39 cellular contexts compared by ENCODE assay signal in the genomic region with DNA sequence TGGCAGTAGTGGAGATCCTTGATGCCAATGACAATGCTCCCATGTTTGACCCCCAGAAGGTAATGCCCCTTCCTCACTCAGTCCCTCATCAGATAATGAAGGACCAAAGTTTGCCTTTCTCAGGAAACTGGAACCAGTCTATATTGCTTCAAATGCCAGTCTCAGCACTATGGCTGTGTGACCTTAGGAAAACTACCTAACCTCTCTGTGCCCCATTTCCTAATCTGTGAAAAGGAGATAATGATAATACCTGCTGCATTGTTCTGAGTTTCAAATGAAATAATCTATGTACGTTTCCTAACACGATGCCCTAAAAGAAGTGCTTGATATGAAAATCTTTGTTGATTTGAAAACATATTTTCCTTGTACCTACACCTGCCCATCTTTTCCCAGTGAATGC. TPM values are rescaled to one million over a fixed set of nuclear protein-coding genes. Genes with fewer than 3 reads are reported as not detected.
"Had no signal": no experiment of that assay in that cellular context is flagged by ENCODE, and none has a peak within 500 bp of the region (broad histone marks: within the 10 kb centered on the region; RNA-seq: fewer than 3 reads in every experiment).

No MANE protein-coding gene starts in this region.

- ATAC-seq: activated CD4-positive, alpha-beta T cell treated with anti-CD3 and anti-CD28 coated beads for 36 hours; activated CD4-positive, CD25-positive, alpha-beta regulatory T cell treated with anti-CD3 and anti-CD28 coated beads, Interleukin-2, amount 50 U/mL, for 24 hours; activated CD8-positive, alpha-beta T cell treated with anti-CD3 and anti-CD28 coated beads for 36 hours; activated naive CD4-positive, alpha-beta T cell treated with anti-CD3 and anti-CD28 coated beads, Interleukin-2, amount 50 U/mL, for 72 hours; activated T-cell treated with anti-CD3 and anti-CD28 coated beads, Interleukin-2, amount 50 U/mL, for 4 hours; activated T-cell treated with anti-CD3 and anti-CD28 coated beads, Interleukin-2, amount 50 U/mL, for 72 hours; activated T-helper 17 cell treated with anti-CD3 and anti-CD28 coated beads, Interleukin-2, amount 50 U/mL, for 72 hours; body of pancreas had no signal

- H3K4me1 ChIP-seq: adrenal gland, body of pancreas, breast epithelium had no signal

- DNase-seq: activated CD4-positive, alpha-beta memory T cell treated with anti-CD3 and anti-CD28 coated beads for 36 hours; activated CD4-positive, alpha-beta T cell treated with anti-CD3 and anti-CD28 coated beads for 1 hour; activated CD4-positive, alpha-beta T cell treated with anti-CD3 and anti-CD28 coated beads for 36 hours; activated CD4-positive, alpha-beta T cell treated with anti-CD3 and anti-CD28 coated beads for 48 hours; activated CD4-positive, alpha-beta T cell treated with anti-CD3 and anti-CD28 coated beads, Interleukin-2, amount 50 U/mL, for 1 hour; activated CD4-positive, alpha-beta T cell treated with anti-CD3 and anti-CD28 coated beads, Interleukin-2, amount 50 U/mL, for 4 hours; activated CD4-positive, CD25-positive, alpha-beta regulatory T cell; activated CD8-positive, alpha-beta memory T cell treated with anti-CD3 and anti-CD28 coated beads, Interleukin-2, amount 50 U/mL, for 4 hours; activated CD8-positive, alpha-beta T cell treated with anti-CD3 and anti-CD28 coated beads for 36 hours; activated effector memory CD4-positive, alpha-beta T cell treated with anti-CD3 and anti-CD28 coated beads, Interleukin-2, amount 50 U/mL, for 16 hours; activated gamma-delta T cell treated with Interleukin-2 at 50 U/mL for 16 hours; activated naive CD4-positive, alpha-beta T cell; activated naive CD4-positive, alpha-beta T cell treated with anti-CD3 and anti-CD28 coated beads for 36 hours; activated naive CD4-positive, alpha-beta T cell treated with anti-CD3 and anti-CD28 coated beads, Interleukin-2, amount 50 U/mL, for 16 hours; activated naive CD8-positive, alpha-beta T cell treated with anti-CD3 and anti-CD28 coated beads for 36 hours; activated T-cell treated with anti-CD3 and anti-CD28 coated beads for 4 hours; activated T-cell treated with anti-CD3 and anti-CD28 coated beads, Interleukin-2, amount 50 U/mL, for 1 hour; activated T-cell treated with anti-CD3 and anti-CD28 coated beads, Interleukin-2, amount 50 U/mL, for 4 hours; activated T-cell treated with anti-CD3 and anti-CD28 coated beads, Interleukin-2, amount 50 U/mL, for 72 hours; adrenal gland; amniotic stem cell; aorta; body of pancreas; brain microvascular endothelial cell; central memory CD4-positive, alpha-beta T cell; T-helper 2 cell; T-helper 9 cell had no signal

- H3K4me3 ChIP-seq: adrenal gland, body of pancreas, breast epithelium had no signal

- H3K4me1 Mint-ChIP-seq: activated CD4-positive, alpha-beta T cell treated with anti-CD3 and anti-CD28 coated beads for 36 hours; activated naive CD8-positive, alpha-beta T cell treated with anti-CD3 and anti-CD28 coated beads for 36 hours; activated T-helper 17 cell treated with anti-CD3 and anti-CD28 coated beads, Interleukin-2, amount 50 U/mL, for 72 hours had no signal

- H3K9me3 Mint-ChIP-seq: activated CD4-positive, alpha-beta memory T cell treated with anti-CD3 and anti-CD28 coated beads for 36 hours; activated CD8-positive, alpha-beta T cell treated with anti-CD3 and anti-CD28 coated beads for 36 hours; activated naive CD4-positive, alpha-beta T cell treated with anti-CD3 and anti-CD28 coated beads for 36 hours; activated naive CD4-positive, alpha-beta T cell treated with anti-CD3 and anti-CD28 coated beads, Interleukin-2, amount 50 U/mL, for 72 hours; activated naive CD8-positive, alpha-beta T cell treated with anti-CD3 and anti-CD28 coated beads for 36 hours; activated T-cell treated with anti-CD3 and anti-CD28 coated beads, Interleukin-2, amount 50 U/mL, for 4 hours; activated T-cell treated with anti-CD3 and anti-CD28 coated beads, Interleukin-2, amount 50 U/mL, for 72 hours; activated T-helper 1 cell treated with anti-CD3 and anti-CD28 coated beads, Interleukin-12 subunit alpha, Interleukin-12 subunit beta, Interleukin-2, Interleukin-4 antibody, amounts not matched to agents 30 ng/mL and 10 ng/mL and 1 ng/mL, durations not matched to agents 14 hours and 24 hours and 36 hours; activated T-helper 17 cell treated with anti-CD3 and anti-CD28 coated beads, Interleukin-2, amount 50 U/mL, for 72 hours; T-helper 1 cell treated with Interleukin-12 subunit alpha and Interleukin-12 subunit beta and Interleukin-4 antibody, amounts not matched to agents 30 μg/mL and 1 μg/mL, for 36 hours; T-helper 2 cell treated with Interferon-gamma antibody and Interleukin-4, amounts not matched to agents 5 μg/mL and 100 μg/mL, for 36 hours had no signal

- FAIRE-seq: astrocyte, TTC549 had no signal

- H3K27me3 ChIP-seq: adrenal gland, body of pancreas, brain microvascular endothelial cell, breast epithelium had no signal

- H3K36me3 Mint-ChIP-seq: activated CD4-positive, alpha-beta memory T cell treated with anti-CD3 and anti-CD28 coated beads for 36 hours; activated naive CD8-positive, alpha-beta T cell treated with anti-CD3 and anti-CD28 coated beads for 36 hours had no signal

- H3K36me3 ChIP-seq: adrenal gland, brain microvascular endothelial cell, breast epithelium had no signal

- H3K27ac ChIP-seq: adrenal gland, body of pancreas, brain microvascular endothelial cell, breast epithelium, VCaP had no signal

- H3K27me3 Mint-ChIP-seq: activated CD8-positive, alpha-beta T cell treated with anti-CD3 and anti-CD28 coated beads for 36 hours; activated naive CD8-positive, alpha-beta T cell treated with anti-CD3 and anti-CD28 coated beads for 36 hours had no signal

- H3K27ac Mint-ChIP-seq: activated CD4-positive, alpha-beta memory T cell treated with anti-CD3 and anti-CD28 coated beads for 36 hours; activated CD4-positive, alpha-beta T cell treated with anti-CD3 and anti-CD28 coated beads for 36 hours; activated CD8-positive, alpha-beta T cell treated with anti-CD3 and anti-CD28 coated beads for 36 hours; activated naive CD4-positive, alpha-beta T cell treated with anti-CD3 and anti-CD28 coated beads for 36 hours; activated naive CD8-positive, alpha-beta T cell treated with anti-CD3 and anti-CD28 coated beads for 36 hours; activated T-cell treated with anti-CD3 and anti-CD28 coated beads, Interleukin-2, amount 50 U/mL, for 72 hours; activated T-helper 1 cell treated with anti-CD3 and anti-CD28 coated beads, Interleukin-12 subunit alpha, Interleukin-12 subunit beta, Interleukin-2, Interleukin-4 antibody, amounts not matched to agents 30 ng/mL and 10 ng/mL and 1 ng/mL, durations not matched to agents 14 hours and 24 hours and 36 hours; activated T-helper 17 cell treated with anti-CD3 and anti-CD28 coated beads, Interleukin-2, amount 50 U/mL, for 72 hours; T-helper 1 cell treated with Interleukin-12 subunit alpha and Interleukin-12 subunit beta and Interleukin-4 antibody, amounts not matched to agents 30 μg/mL and 1 μg/mL, for 36 hours; T-helper 2 cell treated with Interferon-gamma antibody and Interleukin-4, amounts not matched to agents 5 μg/mL and 100 μg/mL, for 36 hours had no signal

- H3K9me3 ChIP-seq: adrenal gland, body of pancreas, breast epithelium had no signal

- H3K4me3 Mint-ChIP-seq: activated CD4-positive, alpha-beta memory T cell treated with anti-CD3 and anti-CD28 coated beads for 36 hours; activated CD4-positive, alpha-beta T cell treated with anti-CD3 and anti-CD28 coated beads for 36 hours; activated CD8-positive, alpha-beta T cell treated with anti-CD3 and anti-CD28 coated beads for 36 hours; activated naive CD4-positive, alpha-beta T cell treated with anti-CD3 and anti-CD28 coated beads for 36 hours; activated naive CD8-positive, alpha-beta T cell treated with anti-CD3 and anti-CD28 coated beads for 36 hours; activated T-cell treated with anti-CD3 and anti-CD28 coated beads, Interleukin-2, amount 50 U/mL, for 4 hours; activated T-cell treated with anti-CD3 and anti-CD28 coated beads, Interleukin-2, amount 50 U/mL, for 72 hours; activated T-helper 1 cell treated with anti-CD3 and anti-CD28 coated beads, Interleukin-12 subunit alpha, Interleukin-12 subunit beta, Interleukin-2, Interleukin-4 antibody, amounts not matched to agents 30 ng/mL and 10 ng/mL and 1 ng/mL, durations not matched to agents 14 hours and 24 hours and 36 hours; activated T-helper 17 cell treated with anti-CD3 and anti-CD28 coated beads, Interleukin-2, amount 50 U/mL, for 72 hours; T-helper 1 cell treated with Interleukin-12 subunit alpha and Interleukin-12 subunit beta and Interleukin-4 antibody, amounts not matched to agents 30 μg/mL and 1 μg/mL, for 36 hours; T-helper 2 cell treated with Interferon-gamma antibody and Interleukin-4, amounts not matched to agents 5 μg/mL and 100 μg/mL, for 36 hours had no signal

RNA-seq across cellular contexts. Expression of gene CDH3, which starts 35.9 kb away (rescaled TPM):
- total RNA-seq: activated CD8-positive, alpha-beta memory T cell treated with anti-CD3 and anti-CD28 coated beads for 36 hours; cardiac septum had no signal

RNA-seq across cellular contexts. Expression of gene CDH1, which starts 56.1 kb away (rescaled TPM):
- total RNA-seq: activated CD8-positive, alpha-beta memory T cell treated with anti-CD3 and anti-CD28 coated beads for 36 hours had no signal
